Comparison of ENCODE assay signal across 20 cellular contexts in genomic region chr3:38281895-38282686, GRCh38. TPM values are rescaled to one million over a fixed set of nuclear protein-coding genes. Genes with fewer than 3 reads are reported as not detected.
DNase-seq lines count a peak whose midpoint lies in the region; ATAC-seq, FAIRE-seq and TF ChIP-seq lines count a peak whose summit lies in the region.
"Had no signal": no experiment of that assay in that cellular context is flagged by ENCODE, and none has a peak within 500 bp of the region (broad histone marks: within the 10 kb centered on the region; RNA-seq: fewer than 3 reads in every experiment).

Gene SLC22A14, plus strand, starts transcription at chr3:38282294. Its CDS starts 23,733 bp downstream, at chr3:38306027.

- H3K9me3 Mint-ChIP-seq in effector memory CD8-positive, alpha-beta T cell, result no peaks in the 10 kb centered on the region
- H3K9me3 Mint-ChIP-seq in CD4-positive, alpha-beta T cell, result no peaks in the 10 kb centered on the region
- H3K9me3 Mint-ChIP-seq: naive thymus-derived CD4-positive, alpha-beta T cell had no signal

- 88 to 92% (median 91%) methylated on average over 13 to 14 of the region's 14 CpGs for WGBS in adrenal gland, 4 donors

- POLR2A ChIA-PET in AG04450 (lab: Yijun Ruan, JAX) (no interaction called here), RWPE1 (lab: Yijun Ruan, JAX; ENCODE audit: low non-redundant PET) (no interaction called here)
- POLR2A ChIA-PET in CD4-positive, alpha-beta T cell (lab: Charles Lee), result no interaction called here

- H3K4me3 ChIP-seq in AG04450 (ENCODE audit: low read depth, low read length) (no peak within 1 kb of the TSS), adrenal gland (no peak within 1 kb of the TSS)
- H3K4me3 ChIP-seq: left lung, upper lobe of right lung had no signal

- H3K27ac ChIP-seq in AG04450 (ENCODE audit: low read depth, low read length) (no peak within 1 kb of the TSS), RWPE1 (0 out of 2 replicates have a peak within 1 kb of the TSS, but pooled peaks have one; percentile 8), foreskin keratinocyte (no peak within 1 kb of the TSS), adrenal gland (no peak within 1 kb of the TSS)
- H3K27ac ChIP-seq in CD4-positive, alpha-beta T cell (ENCODE audit: low read depth, low read length), result no peak within 1 kb of the TSS
- H3K27ac ChIP-seq: upper lobe of right lung had no signal

- H3K4me1 ChIP-seq in foreskin keratinocyte (no peaks in the 10 kb centered on the region), adrenal gland (replicated peaks in 1 of 2) (no peaks in the 10 kb centered on the region)
- H3K4me1 ChIP-seq: left lung, upper lobe of right lung had no signal

- H3K36me3 Mint-ChIP-seq in effector memory CD8-positive, alpha-beta T cell (ENCODE audit: insufficient read depth), result no peaks in the 10 kb centered on the region
- H3K36me3 Mint-ChIP-seq in CD4-positive, alpha-beta T cell (ENCODE audit: low read depth), result no peaks in the 10 kb centered on the region

- peaks cover 0 to 6% of the 10 kb centered on the region in 2 donors for H3K27me3 Mint-ChIP-seq in effector memory CD8-positive, alpha-beta T cell
- H3K27me3 Mint-ChIP-seq in CD4-positive, alpha-beta T cell, result no peaks in the 10 kb centered on the region
- H3K27me3 Mint-ChIP-seq: naive thymus-derived CD4-positive, alpha-beta T cell had no signal

- peak; percentile 15; the same call in 1 of the 2 replicates for TF ChIP-seq CTCF in AG04450 (IDR thresholded peaks at IDR 0.05; ENCODE audit: low read depth, low read length)
- TF ChIP-seq CTCF in GM12873 (IDR thresholded peaks at IDR 0.05; ENCODE audit: insufficient read depth, low read depth, low read length, missing control alignments), result peak; percentile 45
- no peak for TF ChIP-seq CTCF in RWPE1 (conservative IDR thresholded peaks at IDR 0.05; ENCODE audit: low read depth)
- TF ChIP-seq CTCF in foreskin keratinocyte (conservative IDR thresholded peaks at IDR 0.05), result peak; percentile 41
- no peak for TF ChIP-seq CTCF in adrenal gland (IDR thresholded peaks at IDR 0.05)
- no peak for TF ChIP-seq CTCF in CD4-positive, alpha-beta T cell (IDR thresholded peaks at IDR 0.05)

- ATAC-seq in foreskin keratinocyte, result peak; percentile 38
- ATAC-seq in effector memory CD8-positive, alpha-beta T cell (replicated peaks), result no peak
- no peak for ATAC-seq in CD4-positive, alpha-beta T cell (ENCODE audit: poor library complexity)
- ATAC-seq: left lung; naive thymus-derived CD4-positive, alpha-beta T cell; upper lobe of right lung had no signal

- TF ChIP-seq POLR2A in adrenal gland (IDR thresholded peaks at IDR 0.05), result no peak

- CTCF ChIA-PET in AG04450 (lab: Charles Lee) (no interaction called here), RWPE1 (lab: Yijun Ruan, JAX) (interaction anchor here (0.7 kb wide), 1 partner anchor 1133 kb away, joined by 4 read pairs; no protein-coding TSS in a partner anchor)
- CTCF ChIA-PET in CD4-positive, alpha-beta T cell (lab: Charles Lee), result no interaction called here

- H3K9me3 ChIP-seq in AG04450 (ENCODE audit: control insufficient read depth, insufficient read depth, low read length) (no peaks in the 10 kb centered on the region), adrenal gland (replicated peaks in 1 of 3) (no peaks in the 10 kb centered on the region)
- no peaks in the 10 kb centered on the region for H3K9me3 ChIP-seq in CD4-positive, alpha-beta T cell (ENCODE audit: control insufficient read depth, low read length)
- H3K9me3 ChIP-seq: left lung, upper lobe of right lung had no signal

- H3K36me3 ChIP-seq in adrenal gland (replicated peaks in 1 of 2), result no peaks in the 10 kb centered on the region
- H3K36me3 ChIP-seq: upper lobe of right lung had no signal

- H3K4me1 Mint-ChIP-seq in effector memory CD8-positive, alpha-beta T cell (ENCODE audit: low read depth in 2 of 2), result peaks cover 0 to 2% of the 10 kb centered on the region in 2 donors
- H3K4me1 Mint-ChIP-seq in CD4-positive, alpha-beta T cell (ENCODE audit: low read depth), result no peaks in the 10 kb centered on the region
- H3K4me1 Mint-ChIP-seq: naive thymus-derived CD4-positive, alpha-beta T cell had no signal

- no peak for FAIRE-seq in urothelium cell line (lab: Jason Lieb, UNC)
- FAIRE-seq: bronchial epithelial cell, endometrium, TTC549 had no signal

- H3K27me3 ChIP-seq in AG04450 (ENCODE audit: control insufficient read depth, insufficient read depth, low read length), result no peaks in the 10 kb centered on the region
- no peaks in the 10 kb centered on the region for H3K27me3 ChIP-seq in foreskin keratinocyte
- H3K27me3 ChIP-seq in adrenal gland, result no peaks in the 10 kb centered on the region
- H3K27me3 ChIP-seq in CD4-positive, alpha-beta T cell (ENCODE audit: control insufficient read depth, insufficient read depth, low read length), result no peaks in the 10 kb centered on the region
- H3K27me3 ChIP-seq: left lung, upper lobe of right lung had no signal

- no peak within 1 kb of the TSS for H3K4me3 Mint-ChIP-seq in effector memory CD8-positive, alpha-beta T cell
- no peak within 1 kb of the TSS for H3K4me3 Mint-ChIP-seq in CD4-positive, alpha-beta T cell
- H3K4me3 Mint-ChIP-seq: naive thymus-derived CD4-positive, alpha-beta T cell had no signal

- H3K27ac Mint-ChIP-seq in effector memory CD8-positive, alpha-beta T cell, result no peak within 1 kb of the TSS
- H3K27ac Mint-ChIP-seq in CD4-positive, alpha-beta T cell, result no peak within 1 kb of the TSS
- H3K27ac Mint-ChIP-seq: naive thymus-derived CD4-positive, alpha-beta T cell had no signal

- intact Hi-C loops in adrenal gland (cut with DNase I), result no loop called here
- intact Hi-C loops in CD4-positive, alpha-beta T cell (cut with DNase I, micrococcal nuclease), result no loop called here

- DNase-seq in AG04450 (ENCODE audit: low read depth, low spot score) (no peak), RWPE1 (ENCODE audit: low spot score) (no peak), foreskin keratinocyte (peak; percentile 9 to 42), urothelium cell line (ENCODE audit: low spot score) (no peak), adrenal gland (no peak)
- DNase-seq in effector memory CD8-positive, alpha-beta T cell, result no peak
- DNase-seq in CD4-positive, alpha-beta T cell, result no peak
- DNase-seq: HCEC 1CT; naive thymus-derived CD4-positive, alpha-beta T cell; NCI-H2029 treated with DMSO at 0.1 percent for 48 hours; NCI-H748 treated with DMSO at 0.1 percent for 48 hours; retina; SIG-M5; stimulated activated CD4-positive, alpha-beta T cell treated with anti-CD3 and anti-CD28 coated beads, Interleukin-2, amount 100 ng/mL, for 24 hours; upper lobe of right lung had no signal

RNA-seq across cellular contexts. Expression of gene SLC22A14, which starts in this region (rescaled TPM):
- polyA plus RNA-seq in AG04450 (2011; rRNA removed) (not detected in 2 replicates), foreskin keratinocyte (0.03 and 0.08 TPM in 2 replicates), adrenal gland (under 1 TPM; 0.07 to 0.32 (median 0.10) TPM)
- polyA minus RNA-seq in AG04450 (2011; rRNA and poly(A)+ RNA removed), result not detected in 2 replicates
- total RNA-seq in foreskin keratinocyte (0.14 TPM in 1 of 2 replicates, not detected in the other), adrenal gland (under 1 TPM in 3 of 8 donors, not detected in 5; 0.11 to 0.31 (median 0.14) TPM)
- under 1 TPM in 1 of 2 experiments, not detected in 1; 0.11 TPM for total RNA-seq in CD4-positive, alpha-beta T cell
- polyA plus RNA-seq: naive thymus-derived CD4-positive, alpha-beta T cell had no signal

Comparison
In these comparisons a context has a peak if more than half of its experiments do, and no peak if none do; other contexts are left out.
1. Peak in DNase-seq and ATAC-seq in foreskin keratinocyte; RNA of the gene not detected or under 1 TPM.
2. CTCF ChIP-seq: peak in AG04450 (single experiment), GM12873 (single experiment) and foreskin keratinocyte (single experiment); none in RWPE1 (single experiment), adrenal gland (0 of 6) and CD4-positive, alpha-beta T cell (single experiment).